ENCODE assay signal across 9 cellular contexts in genomic region chr9:127734247-127734746, GRCh38. TPM values are rescaled to one million over a fixed set of nuclear protein-coding genes. Genes with fewer than 3 reads are reported as not detected.
DNase-seq lines count a peak whose midpoint lies in the region; ATAC-seq, FAIRE-seq and TF ChIP-seq lines count a peak whose summit lies in the region.
"Had no signal": no experiment of that assay in that cellular context is flagged by ENCODE, and none has a peak within 500 bp of the region (broad histone marks: within the 10 kb centered on the region; RNA-seq: fewer than 3 reads in every experiment).

No MANE protein-coding gene starts in this region.

- H3K9ac ChIP-seq in HUES64 (ENCODE audit: low read depth, low read length): peak overlapping the region; percentile 28; the same call in 1 of the 2 replicates
- peak overlapping the region; percentile 79 to 85 for H3K9ac ChIP-seq in mucosa of rectum (ENCODE audit: low read depth in 1 of 2, low read length in 2 of 2)

- FAIRE-seq in bronchial epithelial cell (lab: Jason Lieb, UNC): peak; percentile 76
- FAIRE-seq: islet of Langerhans had no signal

- CTCF ChIA-PET in A673 (lab: Charles Lee): interaction anchor here (0.6 to 1.9 kb wide), 16 partner anchors 9 to 230 kb away, joined by 3 to 17 read pairs (median 5); partner anchors contain the start of genes PTRH1 and TTC16

- 61% methylated on average over 22 of the region's 22 CpGs for WGBS in HUES64

- POLR2A ChIA-PET in A673 (lab: Charles Lee; ENCODE audit: low non-redundant PET): no interaction called here

- H3K4me1 ChIP-seq in A673 (ENCODE audit: insufficient read depth, low read length, poor library complexity, severe bottlenecking) (peaks cover 10% of the 10 kb centered on the region), HUES64 (ENCODE audit: insufficient read depth, low read length) (peaks cover 3% of the 10 kb centered on the region), mucosa of rectum (ENCODE audit: control insufficient read depth in 2 of 2, insufficient read depth in 2 of 2, low read length in 2 of 2) (peaks cover 8 to 9% of the 10 kb centered on the region in 2 donors)

- peak overlapping the region; percentile 83 for H3K27ac ChIP-seq in A673 (ENCODE audit: low read depth, low read length, poor library complexity, severe bottlenecking)
- no peak overlapping the region for H3K27ac ChIP-seq in HUES64 (ENCODE audit: low read depth, low read length)
- H3K27ac ChIP-seq in mucosa of rectum (ENCODE audit: low read depth in 2 of 2, low read length in 2 of 2): peak overlapping the region; percentile 95

- intact Hi-C loops in A673 (cut with micrococcal nuclease; ENCODE audit: unreplicated experiment): loop anchor here (1.0 to 2.0 kb wide), 4 partner anchors 137 to 230 kb away; no protein-coding TSS in a partner anchor

- no peak for DNase-seq in A673 (ENCODE audit: low spot score)
- DNase-seq in bronchial epithelial cell (ENCODE audit: low read depth): no peak
- DNase-seq in AML-193 (lab: John Stamatoyannopoulos, UW): no peak
- no peak for DNase-seq in NCI-H510A treated with DMSO at 0.1 percent for 48 hours (lab: John Stamatoyannopoulos, UW)

- no peaks in the 10 kb centered on the region for H3K9me3 ChIP-seq in A673 (ENCODE audit: low read depth, low read length, poor library complexity, severe bottlenecking)
- H3K9me3 ChIP-seq in HUES64 (ENCODE audit: insufficient read depth, low read depth, low read length): no peaks in the 10 kb centered on the region
- no peaks in the 10 kb centered on the region for H3K9me3 ChIP-seq in mucosa of rectum (ENCODE audit: control insufficient read depth in 2 of 2, low read length in 2 of 2)

- TF ChIP-seq CTCF in A673 (conservative IDR thresholded peaks at IDR 0.05; ENCODE audit: low read depth, low read length) (no peak), bronchial epithelial cell (IDR thresholded peaks at IDR 0.05; ENCODE audit: insufficient read depth, low read length, severe bottlenecking) (no peak)

- peak overlapping the region; percentile 69 for H3K4me3 ChIP-seq in A673 (ENCODE audit: low read depth, low read length, poor library complexity, severe bottlenecking)
- peak overlapping the region; percentile 75 for H3K4me3 ChIP-seq in HUES64 (ENCODE audit: low read length)
- peak overlapping the region; percentile 59 for H3K4me3 ChIP-seq in bronchial epithelial cell (ENCODE audit: low read depth, low read length)
- peak overlapping the region; percentile 65 to 78 for H3K4me3 ChIP-seq in mucosa of rectum (ENCODE audit: low read length in 2 of 2)

- no peak for ATAC-seq in GM18907 (IDR thresholded peaks at IDR 0.05; ENCODE audit: unreplicated experiment)
- ATAC-seq in GM21367 (IDR thresholded peaks at IDR 0.05; ENCODE audit: unreplicated experiment): no peak

- H3K36me3 ChIP-seq in A673 (ENCODE audit: insufficient read depth, low read length, poor library complexity, severe bottlenecking) (no peaks in the 10 kb centered on the region), HUES64 (ENCODE audit: insufficient read depth, low read length) (no peaks in the 10 kb centered on the region), bronchial epithelial cell (ENCODE audit: control insufficient read depth, insufficient read depth, low read length) (peaks cover 1% of the 10 kb centered on the region), mucosa of rectum (ENCODE audit: control insufficient read depth in 2 of 2, insufficient read depth in 2 of 2, low read length in 2 of 2) (peaks cover 0 to 10% of the 10 kb centered on the region in 2 donors)

- no TSS peak for BruUV-seq in A673 (replicated peaks; lab: Mats Ljungman, UMichigan)

- H3K27me3 ChIP-seq in A673 (replicated peaks; ENCODE audit: insufficient read depth, low read depth, low read length, poor library complexity) (no peaks in the 10 kb centered on the region), HUES64 (ENCODE audit: insufficient read depth, low read length) (no peaks in the 10 kb centered on the region), bronchial epithelial cell (ENCODE audit: control insufficient read depth, insufficient read depth, low read length) (no peaks in the 10 kb centered on the region), mucosa of rectum (ENCODE audit: control insufficient read depth in 2 of 2, insufficient read depth in 2 of 2, low read length in 2 of 2) (no peaks in the 10 kb centered on the region)

RNA-seq across cellular contexts. Expression of gene TOR2A, which starts 0.8 kb away (rescaled TPM):
- total RNA-seq in A673 (2021) (9.1 and 9.2 TPM in 2 replicates), bronchial epithelial cell (1.8 and 4.6 TPM in 2 replicates)
- polyA plus RNA-seq in HUES64 (2013, experiment 1 of 2): 9.2 TPM
- 13.4 TPM for polyA plus RNA-seq in HUES64 (2013, experiment 2 of 2)

RNA-seq across cellular contexts. Expression of gene TTC16, which starts 18.4 kb away (rescaled TPM):
- not detected in 2 replicates for total RNA-seq in A673 (2021)
- not detected for polyA plus RNA-seq in HUES64 (2013, experiment 1 of 2)
- polyA plus RNA-seq in HUES64 (2013, experiment 2 of 2): not detected
- total RNA-seq in bronchial epithelial cell: not detected in 2 replicates

RNA-seq across cellular contexts. Expression of gene PTRH1, which starts 18.8 kb away (rescaled TPM):
- total RNA-seq in A673 (2021) (9.3 and 10.7 TPM in 2 replicates), bronchial epithelial cell (26.6 and 58.9 TPM in 2 replicates)
- polyA plus RNA-seq in HUES64 (2013, experiment 1 of 2): 6.9 TPM
- 4.1 TPM for polyA plus RNA-seq in HUES64 (2013, experiment 2 of 2)

RNA-seq across cellular contexts. Expression of gene CFAP157, which starts 27.5 kb away (rescaled TPM):
- not detected in 2 replicates for total RNA-seq in A673 (2021)
- not detected for polyA plus RNA-seq in HUES64 (2013, experiment 1 of 2)
- polyA plus RNA-seq in HUES64 (2013, experiment 2 of 2): not detected
- total RNA-seq in bronchial epithelial cell: under 0.01 TPM in 1 of 2 replicates, not detected in the other

RNA-seq across cellular contexts. Expression of gene SH2D3C, which starts 44.2 kb away (rescaled TPM):
- total RNA-seq in A673 (2021): not detected in 2 replicates
- 1.6 TPM for polyA plus RNA-seq in HUES64 (2013, experiment 1 of 2)
- 3.1 TPM for polyA plus RNA-seq in HUES64 (2013, experiment 2 of 2)
- 0.26 TPM in 1 of 2 replicates, not detected in the other for total RNA-seq in bronchial epithelial cell
